Comparison of ENCODE assay signal across 10 cellular contexts in the genomic region with DNA sequence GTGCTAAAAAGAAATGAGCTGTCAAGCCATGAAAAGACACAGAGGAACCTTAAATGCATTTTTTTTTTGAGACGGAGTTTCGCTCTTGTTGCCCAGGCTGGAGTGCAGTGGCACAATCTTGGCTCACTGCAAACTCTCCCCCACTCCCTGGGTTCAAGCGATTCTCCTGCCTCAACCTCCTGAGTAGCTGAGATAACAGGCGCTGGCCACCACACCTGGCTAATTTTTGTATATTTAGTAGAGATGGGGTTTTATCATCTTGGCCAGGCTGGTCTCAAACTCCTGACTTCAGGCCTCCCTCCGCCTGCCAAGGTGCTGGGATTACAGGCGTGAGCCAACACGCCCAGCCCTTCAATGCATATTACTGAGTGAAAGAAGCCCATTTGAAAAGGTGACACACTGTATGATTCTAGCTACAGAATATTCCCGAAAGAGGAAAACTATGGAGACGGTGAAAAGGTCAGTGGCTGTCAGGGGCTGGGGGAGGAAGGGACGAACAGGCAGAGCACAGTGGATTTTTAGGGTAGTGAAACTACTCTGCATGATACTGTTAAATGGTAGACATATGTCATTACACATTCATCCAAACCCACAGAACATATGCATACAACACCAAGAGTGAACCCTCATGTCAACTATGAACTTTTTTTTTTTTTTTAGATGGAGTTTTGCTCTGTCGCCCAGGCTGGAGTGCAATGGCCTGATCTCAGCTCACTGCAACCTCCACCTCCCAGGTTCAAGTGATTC. TPM values are rescaled to one million over a fixed set of nuclear protein-coding genes. Genes with fewer than 3 reads are reported as not detected.
"Had no signal": no experiment of that assay in that cellular context is flagged by ENCODE, and none has a peak within 500 bp of the region (broad histone marks: within the 10 kb centered on the region; RNA-seq: fewer than 3 reads in every experiment).

No MANE protein-coding gene starts in this region.

RNA-seq across cellular contexts. Expression of gene FUT5, which starts 13.9 kb away (rescaled TPM):
- total RNA-seq: activated CD8-positive, alpha-beta memory T cell treated with anti-CD3 and anti-CD28 coated beads for 36 hours; IMR-90; MCF 10A; NCI-H460; Right ventricle myocardium inferior; RPMI7951; T-helper 2 cell treated with Interferon-gamma antibody and Interleukin-4, amounts not matched to agents 100 ng/mL and 5 ng/mL, for 36 hours had no signal

RNA-seq across cellular contexts. Expression of gene FUT3, which starts 33.0 kb away (rescaled TPM):
- total RNA-seq: activated CD4-positive, alpha-beta memory T cell treated with anti-CD3 and anti-CD28 coated beads, Interleukin-2, amount 10 ng/mL, durations not matched to agents 7 days and 5 days; activated CD4-positive, alpha-beta T cell treated with anti-CD3 and anti-CD28 coated beads for 36 hours; activated CD8-positive, alpha-beta memory T cell treated with anti-CD3 and anti-CD28 coated beads for 36 hours; activated naive CD4-positive, alpha-beta T cell treated with anti-CD3 and anti-CD28 coated beads for 36 hours; IMR-90; NCI-H460; Right ventricle myocardium inferior; RPMI7951; T-helper 2 cell treated with Interferon-gamma antibody and Interleukin-4, amounts not matched to agents 100 ng/mL and 5 ng/mL, for 36 hours had no signal
